ENCODE assay signal across 13 cellular contexts in the genomic region with DNA sequence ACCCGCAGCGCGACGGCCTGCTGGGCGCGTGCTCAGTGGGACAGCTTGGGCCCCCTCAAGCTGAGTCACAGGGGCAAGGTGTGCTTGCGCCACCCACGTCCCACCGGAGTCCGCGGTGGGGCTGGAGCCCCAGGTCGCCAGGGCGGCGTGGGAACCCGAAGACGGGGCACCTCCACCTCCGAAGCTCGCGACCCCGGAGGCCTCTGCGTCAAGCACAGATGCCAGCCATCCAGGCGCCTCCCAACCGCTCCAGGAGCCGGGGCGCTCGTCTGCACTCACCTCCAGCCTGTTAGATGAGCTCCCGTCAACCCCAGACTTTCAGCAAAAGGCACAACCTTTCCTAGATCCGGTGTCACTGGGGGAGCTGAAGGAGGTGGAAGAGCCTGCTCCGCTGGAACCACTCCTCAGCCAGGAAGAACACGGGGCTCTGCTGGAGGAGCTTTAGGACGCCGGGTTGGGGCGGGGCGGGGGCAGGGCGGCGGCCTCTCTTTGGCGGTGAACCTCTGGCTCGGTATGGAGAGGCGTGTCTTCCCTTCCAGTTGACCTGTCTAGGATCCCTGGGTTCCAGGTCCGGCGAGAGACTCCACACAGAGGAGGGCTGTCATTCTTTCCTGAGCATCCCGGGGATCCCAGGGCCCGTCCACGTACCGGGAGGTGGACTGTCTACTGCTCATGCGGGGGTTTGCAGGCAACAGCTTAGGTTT. TPM values are rescaled to one million over a fixed set of nuclear protein-coding genes. Genes with fewer than 3 reads are reported as not detected.
DNase-seq lines count a peak whose midpoint lies in the region; ATAC-seq, FAIRE-seq and TF ChIP-seq lines count a peak whose summit lies in the region.
"Not testable (repeated sequence)": the region's sequence is repeated elsewhere in the genome, so short reads cannot be mapped to it uniquely, and the experiment has no call there.
"Had no signal": no experiment of that assay in that cellular context is flagged by ENCODE, and none has a peak within 500 bp of the region (broad histone marks: within the 10 kb centered on the region; RNA-seq: fewer than 3 reads in every experiment).

No MANE protein-coding gene starts in this region.

- H4K5ac ChIP-seq in H1 (ENCODE audit: insufficient read length, low read depth, low read length) = not testable (repeated sequence)

- intact Hi-C loops in left ventricle myocardium inferior (cut with micrococcal nuclease); right lobe of liver (cut with DNase I): not testable (repeated sequence)

- H3K9me3 ChIP-seq in H1 (ENCODE audit: insufficient read depth in 2 of 2, low read depth in 1 of 2, low read length in 1 of 2) (peaks cover 6 to 16% of the 10 kb centered on the region in 2 experiments; a peak in 3 of 4 replicates), left ventricle myocardium inferior (replicated peaks) (peaks cover 15% of the 10 kb centered on the region)
- not testable (repeated sequence) for H3K9me3 ChIP-seq in right lobe of liver

- H3K27ac ChIP-seq in H1 (ENCODE audit: low read depth, low read length); left ventricle myocardium inferior (replicated peaks); right lobe of liver: not testable (repeated sequence)

- H3K27ac Mint-ChIP-seq in activated T-helper 17 cell treated with anti-CD3 and anti-CD28 coated beads, Interleukin-2, amount 50 U/mL, for 72 hours; stimulated activated effector memory CD8-positive, alpha-beta T cell treated with anti-CD3 and anti-CD28 coated beads, Interleukin-12 subunit alpha, Interleukin-12 subunit beta, amount 100 ng/mL, for 72 hours: not testable (repeated sequence)
- H3K27ac Mint-ChIP-seq in osteocyte (ENCODE audit: unreplicated experiment) = peak overlapping the region; percentile 94

- not testable (repeated sequence) for H3K4ac ChIP-seq in H1 (replicated peaks; ENCODE audit: insufficient read length, low read depth, low read length)

- peaks cover 22% of the 10 kb centered on the region for H3K9me3 Mint-ChIP-seq in activated T-helper 17 cell treated with anti-CD3 and anti-CD28 coated beads, Interleukin-2, amount 50 U/mL, for 72 hours
- H3K9me3 Mint-ChIP-seq in osteocyte (ENCODE audit: unreplicated experiment) = peaks cover 20% of the 10 kb centered on the region
- peaks cover 24% of the 10 kb centered on the region for H3K9me3 Mint-ChIP-seq in stimulated activated effector memory CD8-positive, alpha-beta T cell treated with anti-CD3 and anti-CD28 coated beads, Interleukin-12 subunit alpha, Interleukin-12 subunit beta, amount 100 ng/mL, for 72 hours

- H3K4me3 ChIP-seq in AG04449 (ENCODE audit: low read depth, low read length) (peak overlapping the region; percentile 64), H1 (ENCODE audit: extremely low read depth in 1 of 4, insufficient read depth in 2 of 4, low read depth in 3 of 4, low read length in 4 of 4) (peak overlapping the region; percentile 24 to 72 (median 38); a peak in 7 of 8 replicates), left ventricle myocardium inferior (peak overlapping the region; percentile 57), right lobe of liver (peak overlapping the region; percentile 34 to 41 (median 37))

- not testable (repeated sequence) for TF ChIP-seq EP300 in H1 (IDR thresholded peaks at IDR 0.05; ENCODE audit: borderline replicate concordance in 1 of 2, low read depth in 2 of 2, low read length in 2 of 2)

- H2BK120ac ChIP-seq in H1 (replicated peaks; ENCODE audit: low read depth, low read length) = not testable (repeated sequence)

- TF ChIP-seq CTCF in AG04449 (IDR thresholded peaks at IDR 0.05; ENCODE audit: insufficient read depth, low read length, missing control alignments); H1 (IDR thresholded peaks at IDR 0.05; ENCODE audit: control extremely low read depth in 1 of 3, insufficient read depth in 1 of 3, low read depth in 1 of 3, low read length in 3 of 3); left ventricle myocardium inferior (IDR thresholded peaks at IDR 0.05; ENCODE audit: borderline replicate concordance); right lobe of liver (IDR thresholded peaks at IDR 0.05); osteocyte (IDR thresholded peaks at IDR 0.05): not testable (repeated sequence)

- peak overlapping the region; percentile 1 for H3K4me3 Mint-ChIP-seq in activated T-helper 17 cell treated with anti-CD3 and anti-CD28 coated beads, Interleukin-2, amount 50 U/mL, for 72 hours
- peak overlapping the region; percentile 63 for H3K4me3 Mint-ChIP-seq in osteocyte (ENCODE audit: unreplicated experiment)
- not testable (repeated sequence) for H3K4me3 Mint-ChIP-seq in stimulated activated effector memory CD8-positive, alpha-beta T cell treated with anti-CD3 and anti-CD28 coated beads, Interleukin-12 subunit alpha, Interleukin-12 subunit beta, amount 100 ng/mL, for 72 hours

- H3K23ac ChIP-seq in H1 (ENCODE audit: insufficient read length) = not testable (repeated sequence)

- not testable (repeated sequence) for H3K79me2 ChIP-seq in H1 (ENCODE audit: control insufficient read depth in 1 of 2, insufficient read depth in 2 of 2, low read length in 2 of 2)

- POLR2A ChIA-PET in AG04449 (lab: Yijun Ruan, JAX) = not testable (repeated sequence)
- POLR2A ChIA-PET in H1 (lab: Charles Lee; ENCODE audit: partially characterized antibody) = interaction anchor here (1.1 to 1.8 kb wide), 2 partner anchors 14 to 372 kb away, joined by 3 to 4 read pairs; no protein-coding TSS in a partner anchor

- not testable (repeated sequence) for H2AK5ac ChIP-seq in H1 (ENCODE audit: low read depth, low read length)

- H3K79me1 ChIP-seq in H1 (ENCODE audit: low read depth, low read length) = not testable (repeated sequence)

- not testable (repeated sequence) for H2AFZ ChIP-seq in H1 (ENCODE audit: low read length)

- not testable (repeated sequence) for H3K4me1 Mint-ChIP-seq in activated T-helper 17 cell treated with anti-CD3 and anti-CD28 coated beads, Interleukin-2, amount 50 U/mL, for 72 hours
- peaks cover 33% of the 10 kb centered on the region for H3K4me1 Mint-ChIP-seq in osteocyte (ENCODE audit: unreplicated experiment)
- peaks cover 14% of the 10 kb centered on the region for H3K4me1 Mint-ChIP-seq in stimulated activated effector memory CD8-positive, alpha-beta T cell treated with anti-CD3 and anti-CD28 coated beads, Interleukin-12 subunit alpha, Interleukin-12 subunit beta, amount 100 ng/mL, for 72 hours

- H3K36me3 Mint-ChIP-seq in activated T-helper 17 cell treated with anti-CD3 and anti-CD28 coated beads, Interleukin-2, amount 50 U/mL, for 72 hours (ENCODE audit: low read depth) = peaks cover 14% of the 10 kb centered on the region
- H3K36me3 Mint-ChIP-seq in osteocyte (ENCODE audit: unreplicated experiment) = peaks cover 19% of the 10 kb centered on the region
- not testable (repeated sequence) for H3K36me3 Mint-ChIP-seq in stimulated activated effector memory CD8-positive, alpha-beta T cell treated with anti-CD3 and anti-CD28 coated beads, Interleukin-12 subunit alpha, Interleukin-12 subunit beta, amount 100 ng/mL, for 72 hours

- H3K27me3 Mint-ChIP-seq in activated T-helper 17 cell treated with anti-CD3 and anti-CD28 coated beads, Interleukin-2, amount 50 U/mL, for 72 hours = peaks cover 34% of the 10 kb centered on the region
- H3K27me3 Mint-ChIP-seq in osteocyte (ENCODE audit: unreplicated experiment) = not testable (repeated sequence)

- ATAC-seq in HG03432 (IDR thresholded peaks at IDR 0.05; ENCODE audit: unreplicated experiment) = peak; percentile 3
- ATAC-seq in activated T-helper 17 cell treated with anti-CD3 and anti-CD28 coated beads, Interleukin-2, amount 50 U/mL, for 72 hours (replicated peaks) = not testable (repeated sequence)
- ATAC-seq in right lobe of liver = peak in 2 of 4 donors; percentile 7 to 18
- peak; percentile 5 for ATAC-seq in stimulated activated effector memory CD8-positive, alpha-beta T cell treated with anti-CD3 and anti-CD28 coated beads, Interleukin-12 subunit alpha, Interleukin-12 subunit beta, amount 100 ng/mL, for 72 hours

- TF ChIP-seq RAD21 in H1 (IDR thresholded peaks at IDR 0.05 in 1 of 2, conservative IDR thresholded peaks at IDR 0.05 in 1 of 2; ENCODE audit: low read depth in 2 of 2, low read length in 2 of 2) = not testable (repeated sequence)

- H3K18ac ChIP-seq in H1 (ENCODE audit: extremely low read depth, low read length) = not testable (repeated sequence)

- H4K20me1 ChIP-seq in H1 (replicated peaks in 1 of 2; ENCODE audit: control insufficient read depth in 1 of 2, insufficient read depth in 2 of 2, low read length in 2 of 2) = not testable (repeated sequence)

- H3K4me1 ChIP-seq in H1 (replicated peaks in 1 of 4; ENCODE audit: control insufficient read depth in 3 of 4, insufficient read depth in 4 of 4, low read length in 3 of 4) (peaks cover 0 to 18% (median 9%) of the 10 kb centered on the region in 4 experiments; a peak in 6 of 7 replicates), left ventricle myocardium inferior (peaks cover 37% of the 10 kb centered on the region)
- not testable (repeated sequence) for H3K4me1 ChIP-seq in right lobe of liver

- H2BK12ac ChIP-seq in H1 (ENCODE audit: low read depth, low read length) = not testable (repeated sequence)

- H3K27me3 ChIP-seq in H1 (replicated peaks in 1 of 4; ENCODE audit: control insufficient read depth in 3 of 4, extremely low read depth in 1 of 4, insufficient read depth in 3 of 4, low read length in 3 of 4) (peaks cover 37 to 70% (median 55%) of the 10 kb centered on the region in 4 experiments; a peak in 6 of 7 replicates), left ventricle myocardium inferior (ENCODE audit: low read depth) (peaks cover 100% of the 10 kb centered on the region)
- not testable (repeated sequence) for H3K27me3 ChIP-seq in right lobe of liver

- not testable (repeated sequence) for H2BK5ac ChIP-seq in H1 (ENCODE audit: low read depth, low read length)

- not testable (repeated sequence) for H3K56ac ChIP-seq in H1 (replicated peaks; ENCODE audit: insufficient read length, low read depth, low read length)

- H3K36me3 ChIP-seq in H1 (ENCODE audit: control insufficient read depth in 2 of 4, insufficient read depth in 4 of 4, low read length in 3 of 4); left ventricle myocardium inferior; right lobe of liver: not testable (repeated sequence)

- not testable (repeated sequence) for FAIRE-seq in H1 (lab: Jason Lieb, UNC)

- CTCF ChIA-PET in AG04449 (lab: Yijun Ruan, JAX) = not testable (repeated sequence)
- CTCF ChIA-PET in H1 (lab: Charles Lee; ENCODE audit: partially characterized antibody) = interaction anchor here (0.8 to 1.5 kb wide), 3 partner anchors 27 to 375 kb away, joined by 3 to 6 read pairs (median 4); no protein-coding TSS in a partner anchor

- not testable (repeated sequence) for DNase-seq in AG04449 (ENCODE audit: low read depth, low spot score); left ventricle myocardium inferior; osteocyte (ENCODE audit: extremely low spot score, unreplicated experiment); stimulated activated effector memory CD8-positive, alpha-beta T cell treated with anti-CD3 and anti-CD28 coated beads, Interleukin-12 subunit alpha, Interleukin-12 subunit beta, amount 100 ng/mL, for 72 hours (ENCODE audit: low spot score in 2 of 2)
- DNase-seq in H1 (ENCODE audit: low read depth in 1 of 2, low spot score in 2 of 2) (peak in 1 of 2 experiments; percentile 81), right lobe of liver (peak in 2 of 3 donors; percentile 52 to 65)

- WGBS in H1 (ENCODE audit: extremely low coverage in 1 of 2, insufficient coverage in 1 of 2, insufficient read length in 1 of 2, insufficient replicate concordance in 2 of 2, low coverage in 1 of 2, low lambda C conversion rate in 2 of 2, missing lambda C conversion rate in 1 of 2), 2 experiments = 37% methylated on average over 35 of the region's 46 CpGs; no CpG with 5 or more reads in 1 of the 2 experiments
- WGBS in right lobe of liver (ENCODE audit: insufficient coverage, low coverage, low lambda C conversion rate, missing lambda C conversion rate) = 41% methylated on average over 29 of the region's 46 CpGs

- not testable (repeated sequence) for TF ChIP-seq POLR2A in H1 (IDR thresholded peaks at IDR 0.05; ENCODE audit: control extremely low read depth in 1 of 2, low read depth in 2 of 2, low read length in 2 of 2); right lobe of liver (IDR thresholded peaks at IDR 0.05)

- not testable (repeated sequence) for H2BK20ac ChIP-seq in H1 (ENCODE audit: low read length)

- peaks cover 14% of the 10 kb centered on the region; the same call in 1 of the 2 replicates for H3K23me2 ChIP-seq in H1 (ENCODE audit: low read depth, low read length)

- H3K14ac ChIP-seq in H1 (ENCODE audit: insufficient read length) = not testable (repeated sequence)

- not testable (repeated sequence) for H3K9ac ChIP-seq in H1 (replicated peaks in 1 of 4; ENCODE audit: extremely low read depth in 1 of 4, low read depth in 3 of 4, low read length in 3 of 4)

- peak overlapping the region; percentile 97 to 98 for H3K4me2 ChIP-seq in H1 (ENCODE audit: insufficient read depth in 1 of 2, low read depth in 2 of 2, low read length in 2 of 2)

- peak overlapping the region; percentile 2; the same call in 1 of the 2 replicates for H4K8ac ChIP-seq in H1 (ENCODE audit: extremely low read depth, insufficient read depth, low read length)

- not testable (repeated sequence) for H4K91ac ChIP-seq in H1 (replicated peaks; ENCODE audit: insufficient read length, low read length)

- not testable (repeated sequence) for H2BK15ac ChIP-seq in H1 (ENCODE audit: low read length)

RNA-seq across cellular contexts. Expression of a gene that starts 5.8 kb away (rescaled TPM):
- not detected for total RNA-seq in activated T-helper 17 cell treated with anti-CD3 and anti-CD28 coated beads, Interleukin-2, amount 50 U/mL, for 72 hours
- total RNA-seq in H1 (2021; fragmentation: NEBNext Ultra II Directional; extraction: Animal tissue kit (Norgen Biotek cat#: 25700)) = not detected in 2 replicates
- 0.05 TPM in 1 of 2 replicates, not detected in the other for polyA plus RNA-seq in H1 (2011; rRNA removed)
- 0.04 TPM for polyA plus RNA-seq in H1 (2011; cell fraction: cytosol; rRNA removed)
- not detected for polyA plus RNA-seq in H1 (2011; cell fraction: nucleus; rRNA removed)
- polyA plus RNA-seq in H1 (2012, experiment 1 of 2) = 0.08 TPM in 2 of 4 replicates, not detected in the others
- polyA plus RNA-seq in H1 (2012, experiment 2 of 2) = not detected
- polyA plus RNA-seq in H1 (2013, experiment 1 of 2) = 0.10 TPM
- 0.09 TPM for polyA plus RNA-seq in H1 (2013, experiment 2 of 2)
- polyA minus RNA-seq in H1 (2011; rRNA and poly(A)+ RNA removed) = not detected in 2 replicates
- not detected for polyA minus RNA-seq in H1 (2011; cell fraction: cytosol; rRNA and poly(A)+ RNA removed)
- 0.40 TPM for polyA minus RNA-seq in H1 (2011; cell fraction: nucleus; rRNA and poly(A)+ RNA removed)
- not detected for total RNA-seq in left ventricle myocardium inferior
- total RNA-seq in right lobe of liver = not detected
- total RNA-seq in osteocyte = not detected in 2 replicates
- total RNA-seq: activated B cell treated with CpG ODN at 0.5 μM for 24 hours; activated CD8-positive, alpha-beta memory T cell treated with anti-CD3 and anti-CD28 coated beads for 36 hours; M059J; renal cortical epithelial cell; Right ventricle myocardium superior had no signal
